In the genomic region with DNA sequence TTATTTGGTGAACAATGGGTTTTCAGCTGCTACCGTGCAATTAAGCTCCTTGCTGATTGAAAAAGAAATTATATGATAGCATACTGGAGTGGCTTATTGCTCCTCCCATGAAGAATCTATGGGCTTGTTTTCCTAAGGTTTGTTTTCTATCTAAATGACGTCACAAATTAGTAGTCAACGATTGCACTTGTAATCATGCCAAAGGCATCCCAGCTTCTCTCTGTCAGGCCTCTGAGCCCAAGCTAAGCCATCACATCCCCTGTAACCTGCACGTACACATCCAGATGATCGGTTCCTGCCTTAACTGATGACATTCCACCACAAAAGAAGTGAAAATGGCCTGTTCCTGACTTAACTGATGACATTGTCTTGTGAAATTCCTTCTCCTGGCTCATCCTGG, we compare ENCODE assay signal across 29 cellular contexts.
"Had no signal": no experiment of that assay in that cellular context is flagged by ENCODE, and none has a peak within 500 bp of the region (broad histone marks: within the 10 kb centered on the region; RNA-seq: fewer than 3 reads in every experiment).

No MANE protein-coding gene starts in this region.

- DNase-seq: activated CD4-positive, alpha-beta memory T cell treated with anti-CD3 and anti-CD28 coated beads, Interleukin-2, amount 10 ng/mL, durations not matched to agents 7 days and 5 days; activated CD4-positive, alpha-beta T cell treated with anti-CD3 and anti-CD28 coated beads for 1 hour; activated CD4-positive, alpha-beta T cell treated with anti-CD3 and anti-CD28 coated beads, Interleukin-2, amount 10 ng/mL, durations not matched to agents 7 days and 5 days; activated CD8-positive, alpha-beta memory T cell treated with anti-CD3 and anti-CD28 coated beads, Interleukin-2, amount 50 U/mL, for 48 hours; activated gamma-delta T cell; activated naive CD4-positive, alpha-beta T cell treated with anti-CD3 and anti-CD28 coated beads, Interleukin-2, amount 10 ng/mL, durations not matched to agents 7 days and 5 days; activated naive CD8-positive, alpha-beta T cell treated with anti-CD3 and anti-CD28 coated beads, Interleukin-2, amount 10 ng/mL, durations not matched to agents 7 days and 5 days; activated T-cell treated with anti-CD3 and anti-CD28 coated beads, Interleukin-2, amount 50 U/mL, for 24 hours; cortex of kidney; effector memory CD8-positive, alpha-beta T cell; immature natural killer cell; kidney; left colon; mammary epithelial cell; midbrain; naive thymus-derived CD4-positive, alpha-beta T cell; ovary; sigmoid colon; stimulated activated CD4-positive, alpha-beta T cell treated with anti-CD3 and anti-CD28 coated beads, Interleukin-15, amount 100 ng/mL, for 24 hours; stimulated activated CD4-positive, alpha-beta T cell treated with anti-CD3 and anti-CD28 coated beads, Interleukin-2, amount 100 ng/mL, for 24 hours; stimulated activated naive B cell treated with anti-CD40 and anti-IgM and Interleukin-4, amounts not matched to agents 10 μg/mL and 1 μg/mL and 100 μg/mL, for 72 hours; stomach; thyroid gland; upper lobe of left lung had no signal

- H3K4me3 ChIP-seq: ascending aorta, gastroesophageal sphincter, hepatocyte, ovary, sigmoid colon, stomach, thyroid gland, upper lobe of left lung, vagina had no signal

- H3K4me2 ChIP-seq: hepatocyte had no signal

- H3K36me3 ChIP-seq: ascending aorta, gastroesophageal sphincter, ovary, sigmoid colon, stomach, thyroid gland, upper lobe of left lung, vagina had no signal

- ATAC-seq: effector memory CD8-positive, alpha-beta T cell; gastroesophageal sphincter; left colon; naive thymus-derived CD4-positive, alpha-beta T cell; stimulated activated naive B cell treated with anti-CD40 and anti-IgM and Interleukin-4, amounts not matched to agents 10 μg/mL and 1 μg/mL and 100 μg/mL, for 72 hours had no signal

- H3K9me3 ChIP-seq: gastroesophageal sphincter, ovary, sigmoid colon, stomach, thyroid gland, vagina had no signal

- H3K27ac ChIP-seq: ascending aorta, gastroesophageal sphincter, hepatocyte, ovary, sigmoid colon, stomach, thyroid gland, upper lobe of left lung, vagina had no signal

- FAIRE-seq: endothelial cell of umbilical vein, kidney had no signal

- H3K4me1 ChIP-seq: ascending aorta, thyroid gland, vagina had no signal

- H3K79me2 ChIP-seq: hepatocyte had no signal

- H3K27me3 ChIP-seq: ascending aorta, gastroesophageal sphincter, hepatocyte, ovary, sigmoid colon, stomach, thyroid gland, upper lobe of left lung, vagina had no signal

- H2AFZ ChIP-seq: hepatocyte had no signal
